10 cellular contexts compared by ENCODE assay signal in the genomic region with DNA sequence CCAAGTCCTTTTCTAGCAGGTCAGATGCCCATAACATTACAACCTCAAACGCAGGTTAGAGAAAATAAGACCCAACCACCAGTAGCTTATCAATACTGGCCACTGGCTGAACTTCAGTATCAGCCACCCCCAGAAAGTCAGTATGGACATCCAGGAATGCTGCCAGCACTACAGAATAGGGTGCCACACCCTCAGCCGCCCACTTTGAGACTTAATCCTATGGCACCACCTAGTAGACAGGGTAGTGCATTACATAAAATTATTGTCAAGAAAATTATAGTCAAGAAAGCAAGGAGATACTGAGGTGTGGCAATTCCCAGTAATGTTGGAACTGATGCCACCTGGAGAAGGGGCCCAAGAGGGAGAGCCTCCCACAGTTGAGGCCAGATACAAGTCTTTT. TPM values are rescaled to one million over a fixed set of nuclear protein-coding genes. Genes with fewer than 3 reads are reported as not detected.
A peak's percentile ranks its signal among the peaks of the same experiment; 100 is the strongest.
DNase-seq lines count a peak whose midpoint lies in the region; ATAC-seq, FAIRE-seq and TF ChIP-seq lines count a peak whose summit lies in the region.
"Had no signal": no experiment of that assay in that cellular context is flagged by ENCODE, and none has a peak within 500 bp of the region (broad histone marks: within the 10 kb centered on the region; RNA-seq: fewer than 3 reads in every experiment).

No MANE protein-coding gene starts in this region.

- peak; percentile 68 for ATAC-seq in GM19043 (IDR thresholded peaks at IDR 0.05; ENCODE audit: low read depth, unreplicated experiment)
- ATAC-seq: activated T-cell treated with anti-CD3 and anti-CD28 coated beads, Interleukin-2, amount 50 U/mL, for 4 hours had no signal

- H3K4me3 Mint-ChIP-seq in activated T-helper 2 cell treated with anti-CD3 and anti-CD28 coated beads, Interferon-gamma antibody, Interleukin-2, Interleukin-4, amounts not matched to agents 10 μg/mL and 5 μg/mL and 100 μg/mL, durations not matched to agents 14 hours and 24 hours and 36 hours (ENCODE audit: low read depth), result no peak overlapping the region
- H3K4me3 Mint-ChIP-seq: activated T-cell treated with anti-CD3 and anti-CD28 coated beads, Interleukin-2, amount 50 U/mL, for 4 hours had no signal

- TF ChIP-seq POLR2A in H1 (IDR thresholded peaks at IDR 0.05; ENCODE audit: control extremely low read depth in 1 of 2, low read depth in 2 of 2, low read length in 2 of 2), result no peak

- no peaks in the 10 kb centered on the region for H3K23me2 ChIP-seq in H1 (ENCODE audit: low read depth, low read length)

- intact Hi-C loops in activated T-helper 2 cell treated with anti-CD3 and anti-CD28 coated beads, Interferon-gamma antibody, Interleukin-2, Interleukin-4, amounts not matched to agents 10 μg/mL and 5 μg/mL and 100 μg/mL, durations not matched to agents 14 hours and 24 hours and 36 hours (cut with micrococcal nuclease), result loop anchor here (5.0 kb wide), 1 partner anchor 220 kb away; no protein-coding TSS in a partner anchor

- H3K27me3 Mint-ChIP-seq in activated T-helper 2 cell treated with anti-CD3 and anti-CD28 coated beads, Interferon-gamma antibody, Interleukin-2, Interleukin-4, amounts not matched to agents 10 μg/mL and 5 μg/mL and 100 μg/mL, durations not matched to agents 14 hours and 24 hours and 36 hours (ENCODE audit: low read depth), result peaks cover 12% of the 10 kb centered on the region

- no peak overlapping the region for H3K27ac Mint-ChIP-seq in activated T-helper 2 cell treated with anti-CD3 and anti-CD28 coated beads, Interferon-gamma antibody, Interleukin-2, Interleukin-4, amounts not matched to agents 10 μg/mL and 5 μg/mL and 100 μg/mL, durations not matched to agents 14 hours and 24 hours and 36 hours

- H3K27ac ChIP-seq in H1 (ENCODE audit: low read depth, low read length), result no peak overlapping the region
- H3K27ac ChIP-seq: skin epidermis had no signal

- no peak overlapping the region for H2AK5ac ChIP-seq in H1 (ENCODE audit: low read depth, low read length)

- FAIRE-seq in H1 (lab: Jason Lieb, UNC), result no peak

- peak; percentile 5; the same call in 1 of the 2 replicates for TF ChIP-seq CTCF in AG09319 (IDR thresholded peaks at IDR 0.05; ENCODE audit: low read depth, low read length)
- TF ChIP-seq CTCF in H1 (IDR thresholded peaks at IDR 0.05; ENCODE audit: control extremely low read depth in 1 of 3, insufficient read depth in 1 of 3, low read depth in 1 of 3, low read length in 3 of 3), result peak in 2 of 3 experiments; percentile 13 to 35; a peak in 3 of 4 replicates

- H4K8ac ChIP-seq in H1 (ENCODE audit: extremely low read depth, insufficient read depth, low read length), result no peak overlapping the region

- H2AFZ ChIP-seq in H1 (ENCODE audit: low read length), result no peak overlapping the region

- H3K18ac ChIP-seq in H1 (ENCODE audit: extremely low read depth, low read length), result no peak overlapping the region

- H3K4ac ChIP-seq in H1 (replicated peaks; ENCODE audit: insufficient read length, low read depth, low read length), result no peak overlapping the region

- DNase-seq in AG09319 (ENCODE audit: extremely low read depth, low read depth) (no peak), NCI-H748 (lab: John Stamatoyannopoulos, UW; ENCODE audit: unreplicated experiment) (peak; percentile 43), H1 (ENCODE audit: low read depth in 1 of 2, low spot score in 2 of 2) (no peak), HK-2 (ENCODE audit: unreplicated experiment) (no peak), NCI-H146 treated with DMSO at 0.1 percent for 48 hours (lab: John Stamatoyannopoulos, UW; ENCODE audit: unreplicated experiment) (no peak), NCI-H2196 (lab: John Stamatoyannopoulos, UW; ENCODE audit: unreplicated experiment) (no peak)
- DNase-seq in activated T-helper 2 cell treated with anti-CD3 and anti-CD28 coated beads, Interferon-gamma antibody, Interleukin-2, Interleukin-4, amounts not matched to agents 10 μg/mL and 5 μg/mL and 100 μg/mL, durations not matched to agents 14 hours and 24 hours and 36 hours (ENCODE audit: low spot score), result no peak
- DNase-seq: activated T-cell treated with anti-CD3 and anti-CD28 coated beads, Interleukin-2, amount 50 U/mL, for 4 hours had no signal

- no peak overlapping the region for H3K56ac ChIP-seq in H1 (replicated peaks; ENCODE audit: insufficient read length, low read depth, low read length)

- H3K4me2 ChIP-seq in H1 (ENCODE audit: insufficient read depth in 1 of 2, low read depth in 2 of 2, low read length in 2 of 2), result no peak overlapping the region

- POLR2A ChIA-PET in H1 (lab: Charles Lee; ENCODE audit: partially characterized antibody), result no interaction called here

- no peak overlapping the region for H3K23ac ChIP-seq in H1 (ENCODE audit: insufficient read length)

- H2BK15ac ChIP-seq in H1 (ENCODE audit: low read length), result no peak overlapping the region

- no peak overlapping the region for H3K4me3 ChIP-seq in H1 (ENCODE audit: extremely low read depth in 1 of 4, insufficient read depth in 2 of 4, low read depth in 3 of 4, low read length in 4 of 4)
- H3K4me3 ChIP-seq: skin epidermis had no signal

- WGBS in H1 (ENCODE audit: extremely low coverage in 1 of 2, insufficient coverage in 1 of 2, insufficient read length in 1 of 2, insufficient replicate concordance in 2 of 2, low coverage in 1 of 2, low lambda C conversion rate in 2 of 2, missing lambda C conversion rate in 1 of 2), 2 experiments, result 82% methylated on average over 2 of the region's 2 CpGs; no CpG with 5 or more reads in 1 of the 2 experiments

- TF ChIP-seq EP300 in H1 (IDR thresholded peaks at IDR 0.05; ENCODE audit: borderline replicate concordance in 1 of 2, low read depth in 2 of 2, low read length in 2 of 2), result no peak

- H3K36me3 Mint-ChIP-seq in activated T-helper 2 cell treated with anti-CD3 and anti-CD28 coated beads, Interferon-gamma antibody, Interleukin-2, Interleukin-4, amounts not matched to agents 10 μg/mL and 5 μg/mL and 100 μg/mL, durations not matched to agents 14 hours and 24 hours and 36 hours (ENCODE audit: low read depth), result no peaks in the 10 kb centered on the region

- H3K9ac ChIP-seq in H1 (replicated peaks in 1 of 4; ENCODE audit: extremely low read depth in 1 of 4, low read depth in 3 of 4, low read length in 3 of 4), result no peak overlapping the region

- H3K9me3 Mint-ChIP-seq in activated T-helper 2 cell treated with anti-CD3 and anti-CD28 coated beads, Interferon-gamma antibody, Interleukin-2, Interleukin-4, amounts not matched to agents 10 μg/mL and 5 μg/mL and 100 μg/mL, durations not matched to agents 14 hours and 24 hours and 36 hours, result no peaks in the 10 kb centered on the region
- H3K9me3 Mint-ChIP-seq: activated T-cell treated with anti-CD3 and anti-CD28 coated beads, Interleukin-2, amount 50 U/mL, for 4 hours had no signal

- H3K79me2 ChIP-seq in H1 (ENCODE audit: control insufficient read depth in 1 of 2, insufficient read depth in 2 of 2, low read length in 2 of 2), result no peaks in the 10 kb centered on the region

- H3K36me3 ChIP-seq in H1 (ENCODE audit: control insufficient read depth in 2 of 4, insufficient read depth in 4 of 4, low read length in 3 of 4), result no peaks in the 10 kb centered on the region

- H2BK12ac ChIP-seq in H1 (ENCODE audit: low read depth, low read length), result no peak overlapping the region

- CTCF ChIA-PET in H1 (lab: Charles Lee; ENCODE audit: partially characterized antibody), result interaction anchor here (0.7 to 1.9 kb wide), 4 partner anchors 18 to 61 kb away, joined by 3 to 5 read pairs (median 4); a partner anchor contains a TSS

- H4K20me1 ChIP-seq in H1 (replicated peaks in 1 of 2; ENCODE audit: control insufficient read depth in 1 of 2, insufficient read depth in 2 of 2, low read length in 2 of 2), result no peaks in the 10 kb centered on the region

- TF ChIP-seq RAD21 in H1 (IDR thresholded peaks at IDR 0.05 in 1 of 2, conservative IDR thresholded peaks at IDR 0.05 in 1 of 2; ENCODE audit: low read depth in 2 of 2, low read length in 2 of 2), result peak; percentile 61 to 67

- H4K91ac ChIP-seq in H1 (replicated peaks; ENCODE audit: insufficient read length, low read length), result no peak overlapping the region

- H2BK120ac ChIP-seq in H1 (replicated peaks; ENCODE audit: low read depth, low read length), result no peak overlapping the region

- H3K9me3 ChIP-seq in H1 (ENCODE audit: insufficient read depth in 2 of 2, low read depth in 1 of 2, low read length in 1 of 2), result no peaks in the 10 kb centered on the region

- H3K14ac ChIP-seq in H1 (ENCODE audit: insufficient read length), result no peak overlapping the region

- no peaks in the 10 kb centered on the region for H3K79me1 ChIP-seq in H1 (ENCODE audit: low read depth, low read length)

- no peak overlapping the region for H4K5ac ChIP-seq in H1 (ENCODE audit: insufficient read length, low read depth, low read length)

- H3K4me1 Mint-ChIP-seq in activated T-helper 2 cell treated with anti-CD3 and anti-CD28 coated beads, Interferon-gamma antibody, Interleukin-2, Interleukin-4, amounts not matched to agents 10 μg/mL and 5 μg/mL and 100 μg/mL, durations not matched to agents 14 hours and 24 hours and 36 hours (ENCODE audit: low read depth), result no peaks in the 10 kb centered on the region

- no peak overlapping the region for H2BK20ac ChIP-seq in H1 (ENCODE audit: low read length)

- no peak overlapping the region for H2BK5ac ChIP-seq in H1 (ENCODE audit: low read depth, low read length)

- H3K4me1 ChIP-seq in H1 (replicated peaks in 1 of 4; ENCODE audit: control insufficient read depth in 3 of 4, insufficient read depth in 4 of 4, low read length in 3 of 4), result no peaks in the 10 kb centered on the region

- H3K27me3 ChIP-seq in H1 (replicated peaks in 1 of 4; ENCODE audit: control insufficient read depth in 3 of 4, extremely low read depth in 1 of 4, insufficient read depth in 3 of 4, low read length in 3 of 4), result no peaks in the 10 kb centered on the region

RNA-seq across cellular contexts. Expression of a gene that starts 19.9 kb away (rescaled TPM):
- total RNA-seq in H1 (2021; fragmentation: NEBNext Ultra II Directional; extraction: Animal tissue kit (Norgen Biotek cat#: 25700)), result 4.1 and 5.0 TPM in 2 replicates
- 0.05 and 0.18 TPM in 2 replicates for polyA plus RNA-seq in H1 (2011; rRNA removed)
- polyA plus RNA-seq in H1 (2011; cell fraction: cytosol; rRNA removed), result 0.18 TPM
- polyA plus RNA-seq in H1 (2011; cell fraction: nucleus; rRNA removed), result 0.07 TPM
- polyA plus RNA-seq in H1 (2012, experiment 1 of 2), result 0.23 to 0.46 TPM (median 0.41 TPM) in 4 replicates
- polyA plus RNA-seq in H1 (2012, experiment 2 of 2), result not detected
- polyA plus RNA-seq in H1 (2013, experiment 1 of 2), result 3.1 TPM
- polyA plus RNA-seq in H1 (2013, experiment 2 of 2), result 3.6 TPM
- 0.93 and 1.2 TPM in 2 replicates for polyA minus RNA-seq in H1 (2011; rRNA and poly(A)+ RNA removed)
- polyA minus RNA-seq in H1 (2011; cell fraction: cytosol; rRNA and poly(A)+ RNA removed), result not detected
- polyA minus RNA-seq in H1 (2011; cell fraction: nucleus; rRNA and poly(A)+ RNA removed), result 0.70 TPM
- 2.7 and 3.2 TPM in 2 replicates for total RNA-seq in activated T-helper 2 cell treated with anti-CD3 and anti-CD28 coated beads, Interferon-gamma antibody, Interleukin-2, Interleukin-4, amounts not matched to agents 10 μg/mL and 5 μg/mL and 100 μg/mL, durations not matched to agents 14 hours and 24 hours and 36 hours

RNA-seq across cellular contexts. Expression of a gene that starts 34.5 kb away (rescaled TPM):
- total RNA-seq in H1 (2021; fragmentation: NEBNext Ultra II Directional; extraction: Animal tissue kit (Norgen Biotek cat#: 25700)), result not detected in 2 replicates
- not detected in 2 replicates for polyA plus RNA-seq in H1 (2011; rRNA removed)
- polyA plus RNA-seq in H1 (2011; cell fraction: cytosol; rRNA removed), result not detected
- polyA plus RNA-seq in H1 (2011; cell fraction: nucleus; rRNA removed), result not detected
- polyA plus RNA-seq in H1 (2012, experiment 1 of 2), result not detected in 4 replicates
- not detected for polyA plus RNA-seq in H1 (2012, experiment 2 of 2)
- polyA plus RNA-seq in H1 (2013, experiment 1 of 2), result not detected
- polyA plus RNA-seq in H1 (2013, experiment 2 of 2), result not detected
- polyA minus RNA-seq in H1 (2011; rRNA and poly(A)+ RNA removed), result not detected in 2 replicates
- polyA minus RNA-seq in H1 (2011; cell fraction: cytosol; rRNA and poly(A)+ RNA removed), result not detected
- not detected for polyA minus RNA-seq in H1 (2011; cell fraction: nucleus; rRNA and poly(A)+ RNA removed)
- total RNA-seq in activated T-helper 2 cell treated with anti-CD3 and anti-CD28 coated beads, Interferon-gamma antibody, Interleukin-2, Interleukin-4, amounts not matched to agents 10 μg/mL and 5 μg/mL and 100 μg/mL, durations not matched to agents 14 hours and 24 hours and 36 hours, result not detected in 2 replicates
- total RNA-seq: activated T-cell treated with anti-CD3 and anti-CD28 coated beads, Interleukin-2, amount 50 U/mL, for 4 hours had no signal

RNA-seq across cellular contexts. Expression of a gene that starts 56.3 kb away (rescaled TPM):
- not detected in 2 replicates for total RNA-seq in H1 (2021; fragmentation: NEBNext Ultra II Directional; extraction: Animal tissue kit (Norgen Biotek cat#: 25700))
- polyA plus RNA-seq in H1 (2011; rRNA removed), result not detected in 2 replicates
- polyA plus RNA-seq in H1 (2011; cell fraction: cytosol; rRNA removed), result not detected
- not detected for polyA plus RNA-seq in H1 (2011; cell fraction: nucleus; rRNA removed)
- not detected in 4 replicates for polyA plus RNA-seq in H1 (2012, experiment 1 of 2)
- polyA plus RNA-seq in H1 (2012, experiment 2 of 2), result not detected
- polyA plus RNA-seq in H1 (2013, experiment 1 of 2), result not detected
- not detected for polyA plus RNA-seq in H1 (2013, experiment 2 of 2)
- not detected in 2 replicates for polyA minus RNA-seq in H1 (2011; rRNA and poly(A)+ RNA removed)
- polyA minus RNA-seq in H1 (2011; cell fraction: cytosol; rRNA and poly(A)+ RNA removed), result not detected
- not detected for polyA minus RNA-seq in H1 (2011; cell fraction: nucleus; rRNA and poly(A)+ RNA removed)
- total RNA-seq in activated T-helper 2 cell treated with anti-CD3 and anti-CD28 coated beads, Interferon-gamma antibody, Interleukin-2, Interleukin-4, amounts not matched to agents 10 μg/mL and 5 μg/mL and 100 μg/mL, durations not matched to agents 14 hours and 24 hours and 36 hours, result not detected in 2 replicates
- total RNA-seq: activated T-cell treated with anti-CD3 and anti-CD28 coated beads, Interleukin-2, amount 50 U/mL, for 4 hours had no signal
